8 cellular contexts compared by ENCODE assay signal in genomic region chr5:123035950-123036390, GRCh38. TPM values are rescaled to one million over a fixed set of nuclear protein-coding genes. Genes with fewer than 3 reads are reported as not detected.
DNase-seq lines count a peak whose midpoint lies in the region; ATAC-seq and FAIRE-seq lines count a peak whose summit lies in the region.

No MANE protein-coding gene starts in this region.

- H3K9ac ChIP-seq in BLaER1 treated with 17β-estradiol and CSF1 and Interleukin-3, amounts not matched to agents 10 nM and 100 nM: peak overlapping the region; percentile 50 to 79 (median 71); a peak in 21 of 22 replicates

- H3K9me3 ChIP-seq in BLaER1 treated with 17β-estradiol and CSF1 and Interleukin-3, amounts not matched to agents 10 nM and 100 nM (replicated peaks in 1 of 11): no peaks in the 10 kb centered on the region
- no peaks in the 10 kb centered on the region for H3K9me3 ChIP-seq in neuron (ENCODE audit: low read length)

- ATAC-seq in GM18867 (IDR thresholded peaks at IDR 0.05; ENCODE audit: unreplicated experiment) (peak; percentile 14), HG02973 (IDR thresholded peaks at IDR 0.05; ENCODE audit: unreplicated experiment) (no peak)

- H2AFZ ChIP-seq in neuron (ENCODE audit: low read depth, low read length): peak overlapping the region; percentile 96

- H4K20me1 ChIP-seq in BLaER1 treated with 17β-estradiol and CSF1 and Interleukin-3, amounts not matched to agents 10 nM and 100 nM: peaks cover 0 to 24% (median 0%) of the 10 kb centered on the region in 11 experiments; a peak in 7 of 22 replicates

- no peak for FAIRE-seq in frontal cortex (lab: Jason Lieb, UNC)

- peak overlapping the region; percentile 72 to 92 (median 76) for H3K4me3 ChIP-seq in BLaER1 treated with 17β-estradiol and CSF1 and Interleukin-3, amounts not matched to agents 10 nM and 100 nM
- peak overlapping the region; percentile 70 for H3K4me3 ChIP-seq in neuron (ENCODE audit: low read length)

- H3K27ac ChIP-seq in BLaER1 treated with 17β-estradiol and CSF1 and Interleukin-3, amounts not matched to agents 10 nM and 100 nM: peak overlapping the region in 3 of 11 experiments; percentile 15 to 50 (median 40); a peak in 5 of 22 replicates

- peak; percentile 60 for DNase-seq in HK-2 (ENCODE audit: unreplicated experiment)
- peak; percentile 7 to 8 for DNase-seq in activated CD4-positive, alpha-beta T cell treated with anti-CD3 and anti-CD28 coated beads, Interleukin-2, amount 50 U/mL, for 48 hours
- DNase-seq in frontal cortex (ENCODE audit: low spot score in 2 of 2): peak; percentile 31 to 33
- DNase-seq in middle frontal gyrus (ENCODE audit: extremely low spot score, low spot score): no peak

- no peaks in the 10 kb centered on the region for H3K36me3 ChIP-seq in BLaER1 treated with 17β-estradiol and CSF1 and Interleukin-3, amounts not matched to agents 10 nM and 100 nM
- H3K36me3 ChIP-seq in neuron (ENCODE audit: insufficient read depth, low read length): no peaks in the 10 kb centered on the region

- peak overlapping the region; percentile 86 to 100 (median 98) for H3K4me2 ChIP-seq in BLaER1 treated with 17β-estradiol and CSF1 and Interleukin-3, amounts not matched to agents 10 nM and 100 nM

- peaks cover 11 to 26% (median 22%) of the 10 kb centered on the region in 10 experiments; a peak in 19 of 20 replicates for H3K4me1 ChIP-seq in BLaER1 treated with 17β-estradiol and CSF1 and Interleukin-3, amounts not matched to agents 10 nM and 100 nM
- H3K4me1 ChIP-seq in neuron (ENCODE audit: insufficient read depth, low read length): peaks cover 12% of the 10 kb centered on the region

- H3K27me3 ChIP-seq in BLaER1 treated with 17β-estradiol and CSF1 and Interleukin-3, amounts not matched to agents 10 nM and 100 nM: peaks cover 32 to 72% (median 60%) of the 10 kb centered on the region in 11 experiments
- peaks cover 41% of the 10 kb centered on the region for H3K27me3 ChIP-seq in neuron (ENCODE audit: insufficient read depth, low read length)

RNA-seq across cellular contexts. Expression of gene PPIC, which starts 0.6 kb away (rescaled TPM):
- total RNA-seq in frontal cortex: 2.9 TPM

RNA-seq across cellular contexts. Expression of gene PRDM6, which starts 53.1 kb away (rescaled TPM):
- 0.41 TPM for total RNA-seq in frontal cortex
